In the genomic region with DNA sequence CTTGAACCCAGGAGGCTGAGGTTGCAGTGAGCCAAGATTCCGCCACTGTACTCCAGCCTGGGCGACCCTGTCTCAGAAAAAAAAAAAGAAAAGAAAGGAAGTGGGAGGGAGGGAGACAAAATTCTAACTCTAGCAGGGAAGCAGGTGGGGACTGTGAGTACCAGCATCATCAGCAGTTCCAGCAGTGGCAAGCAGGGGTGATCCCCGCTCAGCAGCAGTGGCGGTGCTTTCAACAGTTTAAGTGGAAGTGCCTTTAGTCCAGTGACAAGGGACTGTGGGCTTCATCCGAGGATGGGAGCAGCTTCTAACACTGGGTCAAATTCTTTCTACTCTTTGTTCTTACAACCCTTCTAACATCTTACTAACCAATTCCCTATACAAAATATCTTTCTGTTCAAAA, we compare ENCODE assay signal across 21 cellular contexts.
"Had no signal": no experiment of that assay in that cellular context is flagged by ENCODE, and none has a peak within 500 bp of the region (broad histone marks: within the 10 kb centered on the region; RNA-seq: fewer than 3 reads in every experiment).

No MANE protein-coding gene starts in this region.

- H3K27me3 ChIP-seq: right lobe of liver, testis, tibial nerve had no signal

- ATAC-seq: left cardiac atrium; lower lobe of right lung; psoas muscle; right lobe of liver; stimulated activated effector memory CD8-positive, alpha-beta T cell treated with anti-CD3 and anti-CD28 coated beads, Interleukin-12 subunit alpha, Interleukin-12 subunit beta, amount 100 ng/mL, for 72 hours; stimulated activated naive CD8-positive, alpha-beta T cell treated with anti-CD3 and anti-CD28 coated beads, Interleukin-15, Interleukin-2, amounts not matched to agents 100 U/mL and 50 U/mL, for 24 hours had no signal

- H3K9me3 ChIP-seq: left ventricle myocardium inferior, lower lobe of right lung, psoas muscle, right lobe of liver, testis had no signal

- H3K4me3 Mint-ChIP-seq: memory B cell; naive B cell; nephron; stimulated activated effector memory CD8-positive, alpha-beta T cell treated with anti-CD3 and anti-CD28 coated beads, Interleukin-12 subunit alpha, Interleukin-12 subunit beta, amount 100 ng/mL, for 72 hours had no signal

- H3K27ac Mint-ChIP-seq: memory B cell; naive B cell; stimulated activated effector memory CD8-positive, alpha-beta T cell treated with anti-CD3 and anti-CD28 coated beads, Interleukin-12 subunit alpha, Interleukin-12 subunit beta, amount 100 ng/mL, for 72 hours had no signal

- H3K27me3 Mint-ChIP-seq: naive B cell had no signal

- DNase-seq: effector CD4-positive, alpha-beta T cell; foreskin melanocyte; head of caudate nucleus; hippocampal formation; kidney; left cardiac atrium; left ventricle myocardium inferior; lower lobe of right lung; naive B cell; psoas muscle; retina; right lobe of liver; stimulated activated CD4-positive, alpha-beta T cell treated with anti-CD3 and anti-CD28 coated beads, Interleukin-4, amount 100 ng/mL, for 1 hour; stimulated activated CD8-positive, alpha-beta memory T cell treated with anti-CD3 and anti-CD28 coated beads, Interleukin-4, amount 100 ng/mL, for 48 hours; stimulated activated naive CD8-positive, alpha-beta T cell treated with anti-CD3 and anti-CD28 coated beads, Interleukin-15, Interleukin-2, amounts not matched to agents 100 U/mL and 50 U/mL, for 24 hours; testis had no signal

- H3K36me3 Mint-ChIP-seq: memory B cell; stimulated activated effector memory CD8-positive, alpha-beta T cell treated with anti-CD3 and anti-CD28 coated beads, Interleukin-12 subunit alpha, Interleukin-12 subunit beta, amount 100 ng/mL, for 72 hours had no signal

- H3K4me1 Mint-ChIP-seq: memory B cell; naive B cell; nephron; stimulated activated effector memory CD8-positive, alpha-beta T cell treated with anti-CD3 and anti-CD28 coated beads, Interleukin-12 subunit alpha, Interleukin-12 subunit beta, amount 100 ng/mL, for 72 hours had no signal

- H3K27ac ChIP-seq: coronary artery, left ventricle myocardium inferior, lower lobe of right lung, psoas muscle, right lobe of liver, testis, tibial nerve had no signal

- H3K36me3 ChIP-seq: left ventricle myocardium inferior, lower lobe of right lung, right lobe of liver, tibial nerve had no signal

- H3K9me3 Mint-ChIP-seq: nephron had no signal

- H3K4me1 ChIP-seq: left ventricle myocardium inferior, lower lobe of right lung, psoas muscle, right lobe of liver, testis, tibial nerve had no signal

- H3K4me3 ChIP-seq: coronary artery, left ventricle myocardium inferior, lower lobe of right lung, psoas muscle, right lobe of liver, testis, tibial nerve had no signal
